Comparison of ENCODE assay signal across 8 cellular contexts in genomic region chr6:43669050-43669921, GRCh38.
A peak's percentile ranks its signal among the peaks of the same experiment; 100 is the strongest.
DNase-seq lines count a peak whose midpoint lies in the region; ATAC-seq and TF ChIP-seq lines count a peak whose summit lies in the region.

No MANE protein-coding gene starts in this region.

- no peaks in the 10 kb centered on the region for H3K9me3 Mint-ChIP-seq in stimulated activated memory B cell treated with anti-CD40 and anti-IgM and Interleukin-4, amounts not matched to agents 10 μg/mL and 1 μg/mL and 100 μg/mL, for 72 hours

- DNase-seq in adipocyte (ENCODE audit: low read depth) = peak; percentile 7
- DNase-seq in hypothalamus (lab: John Stamatoyannopoulos, UW) = peak in 33 of 51 donors; percentile 10 to 69 (median 35)
- no peak for DNase-seq in ACHN
- DNase-seq in NCI-H146 treated with DMSO at 0.1 percent for 48 hours (lab: John Stamatoyannopoulos, UW; ENCODE audit: unreplicated experiment) = no peak
- no peak for DNase-seq in NCI-H187 treated with DMSO at 0.1 percent for 48 hours (lab: John Stamatoyannopoulos, UW)

- in situ Hi-C loops in ACHN (cut with HindIII; ENCODE audit: low pct_ligation_motif_present, low pct_unique_long_range_greater_than_20kb, low sequenced_read_pairs) = no loop called here

- H3K27ac Mint-ChIP-seq in stimulated activated memory B cell treated with anti-CD40 and anti-IgM and Interleukin-4, amounts not matched to agents 10 μg/mL and 1 μg/mL and 100 μg/mL, for 72 hours = peak overlapping the region; percentile 57

- H3K27me3 ChIP-seq in adipocyte (replicated peaks; ENCODE audit: control insufficient read depth, insufficient read depth, low read length) = no peaks in the 10 kb centered on the region

- H3K4me3 Mint-ChIP-seq in stimulated activated memory B cell treated with anti-CD40 and anti-IgM and Interleukin-4, amounts not matched to agents 10 μg/mL and 1 μg/mL and 100 μg/mL, for 72 hours = no peak overlapping the region

- TF ChIP-seq CTCF in HEK293 (tag by site-specific recombination; IDR thresholded peaks at IDR 0.05) = no peak

- CTCF ChIA-PET in HEK293 (lab: Yijun Ruan, JAX) = interaction anchor here (0.6 to 7.2 kb wide), 22 partner anchors 9 to 410 kb away, joined by 3 to 101 read pairs (median 4); partner anchors contain the start of genes MRPS18A, RSPH9 and VEGFA

- no peak overlapping the region; the same call in 1 of the 2 replicates for H3K27ac ChIP-seq in HEK293 (ENCODE audit: extremely low read depth, low read depth, low read length)

- H3K9me3 ChIP-seq in HEK293 (ENCODE audit: control insufficient read depth, insufficient read depth, low read depth, low read length) (no peaks in the 10 kb centered on the region), adipocyte (ENCODE audit: control insufficient read depth, low read length) (no peaks in the 10 kb centered on the region)

- ATAC-seq in stimulated activated memory B cell treated with anti-CD40 and anti-IgM and Interleukin-4, amounts not matched to agents 10 μg/mL and 1 μg/mL and 100 μg/mL, for 72 hours = no peak
- no peak for ATAC-seq in HG02884 (IDR thresholded peaks at IDR 0.05; ENCODE audit: unreplicated experiment)

- H3K36me3 ChIP-seq in HEK293 (ENCODE audit: control insufficient read depth in 2 of 2, insufficient read depth in 1 of 2, low read length in 2 of 2) (peaks cover 3 to 39% of the 10 kb centered on the region in 2 experiments; a peak in 2 of 3 replicates), adipocyte (ENCODE audit: control insufficient read depth, insufficient read depth, low read length, severe bottlenecking) (peaks cover 19% of the 10 kb centered on the region)

- H3K27me3 Mint-ChIP-seq in stimulated activated memory B cell treated with anti-CD40 and anti-IgM and Interleukin-4, amounts not matched to agents 10 μg/mL and 1 μg/mL and 100 μg/mL, for 72 hours = no peaks in the 10 kb centered on the region

- peaks cover 23% of the 10 kb centered on the region for H3K4me1 Mint-ChIP-seq in stimulated activated memory B cell treated with anti-CD40 and anti-IgM and Interleukin-4, amounts not matched to agents 10 μg/mL and 1 μg/mL and 100 μg/mL, for 72 hours

- POLR2A ChIA-PET in HEK293 (lab: Yijun Ruan, JAX) = interaction anchor here (0.7 to 4.6 kb wide), 9 partner anchors 14 to 342 kb away, joined by 3 to 36 read pairs (median 3); partner anchors contain the start of genes GTPBP2, MRPS18A and VEGFA

- peak overlapping the region; percentile 56 for H3K9ac ChIP-seq in adipocyte (ENCODE audit: low read length)

- peaks cover 38% of the 10 kb centered on the region for H3K36me3 Mint-ChIP-seq in stimulated activated memory B cell treated with anti-CD40 and anti-IgM and Interleukin-4, amounts not matched to agents 10 μg/mL and 1 μg/mL and 100 μg/mL, for 72 hours

- H3K4me1 ChIP-seq in HEK293 (ENCODE audit: control insufficient read depth, insufficient read depth, low read length) (peaks cover 3% of the 10 kb centered on the region; the same call in 1 of the 2 replicates), adipocyte (ENCODE audit: control insufficient read depth, insufficient read depth, low read length) (peaks cover 62% of the 10 kb centered on the region)

- no peak overlapping the region for H3K4me3 ChIP-seq in HEK293 (ENCODE audit: low read depth, low read length)
- no peak overlapping the region for H3K4me3 ChIP-seq in adipocyte (ENCODE audit: low read length)

TF ChIP-seq in HEK293, 187 proteins besides CTCF, POLR2A, EP300 and RAD21 (continues in another document):
- peak; percentile 56; the same call in 1 of the 2 replicates for TF ChIP-seq ZNF600 (tag by site-specific recombination; IDR thresholded peaks at IDR 0.05)
- no peak for TF ChIP-seq ZNF629 (tag by site-specific recombination; IDR thresholded peaks at IDR 0.05)
- TF ChIP-seq ZSCAN18 (tag by site-specific recombination; IDR thresholded peaks at IDR 0.05) = no peak
- no peak for TF ChIP-seq ZNF513 (tag by site-specific recombination; IDR thresholded peaks at IDR 0.05)
- no peak for TF ChIP-seq ZNF521 (tag by site-specific recombination; IDR thresholded peaks at IDR 0.05)
- no peak for TF ChIP-seq ZNF274 (IDR thresholded peaks at IDR 0.05; ENCODE audit: low read length)
- TF ChIP-seq ZNF274 (tag by site-specific recombination; IDR thresholded peaks at IDR 0.05; ENCODE audit: borderline replicate concordance) = no peak
- TF ChIP-seq ATF2 (tag by site-specific recombination; IDR thresholded peaks at IDR 0.05; ENCODE audit: low read depth) = peak; percentile 66
- TF ChIP-seq ZNF544 (tag by site-specific recombination; IDR thresholded peaks at IDR 0.05) = no peak
- TF ChIP-seq ZNF248 (tag by site-specific recombination; IDR thresholded peaks at IDR 0.05) = no peak
- TF ChIP-seq ZIC2 (tag by site-specific recombination; IDR thresholded peaks at IDR 0.05) = peak; percentile 39; the same call in 1 of the 2 replicates
- TF ChIP-seq ZNF549 (tag by site-specific recombination; IDR thresholded peaks at IDR 0.05) = no peak
- TF ChIP-seq ZSCAN16 (tag by site-specific recombination; IDR thresholded peaks at IDR 0.05) = no peak
- no peak for TF ChIP-seq ZNF449 (tag by site-specific recombination; IDR thresholded peaks at IDR 0.05)
- TF ChIP-seq RBAK (tag by site-specific recombination; IDR thresholded peaks at IDR 0.05) = no peak
- TF ChIP-seq HIC1 (tag by site-specific recombination; IDR thresholded peaks at IDR 0.05) = 0 out of 2 replicates have a peak, but pooled peaks have one; percentile 20
- TF ChIP-seq ZNF677 (tag by site-specific recombination; IDR thresholded peaks at IDR 0.05) = no peak
- no peak for TF ChIP-seq ZNF202 (tag by site-specific recombination; IDR thresholded peaks at IDR 0.05; ENCODE audit: borderline replicate concordance)
- no peak for TF ChIP-seq ZFP37 (tag by site-specific recombination; IDR thresholded peaks at IDR 0.05)
- TF ChIP-seq ZNF19 (tag by site-specific recombination; IDR thresholded peaks at IDR 0.05; ENCODE audit: low read depth) = no peak

Comparison
In these comparisons a context has a peak if more than half of its experiments do, and no peak if none do; other contexts are left out.
1. DNase-seq: peak in adipocyte (single experiment) and hypothalamus (33 of 51); none in ACHN (single experiment), NCI-H146 treated with DMSO at 0.1 percent for 48 hours (single experiment) and NCI-H187 treated with DMSO at 0.1 percent for 48 hours (single experiment).